ENCODE assay signal across 30 cellular contexts in genomic region chr1:160778976-160779375, GRCh38. TPM values are rescaled to one million over a fixed set of nuclear protein-coding genes. Genes with fewer than 3 reads are reported as not detected.
"Had no signal": no experiment of that assay in that cellular context is flagged by ENCODE, and none has a peak within 500 bp of the region (broad histone marks: within the 10 kb centered on the region; RNA-seq: fewer than 3 reads in every experiment).

No MANE protein-coding gene starts in this region.

- DNase-seq: activated CD4-positive, alpha-beta memory T cell treated with anti-CD3 and anti-CD28 coated beads, Interleukin-2, amount 10 ng/mL, durations not matched to agents 7 days and 5 days; activated CD4-positive, alpha-beta T cell treated with anti-CD3 and anti-CD28 coated beads for 1 hour; activated CD4-positive, alpha-beta T cell treated with anti-CD3 and anti-CD28 coated beads, Interleukin-2, amount 10 ng/mL, durations not matched to agents 7 days and 5 days; activated CD8-positive, alpha-beta memory T cell treated with anti-CD3 and anti-CD28 coated beads, Interleukin-2, amount 10 ng/mL, durations not matched to agents 7 days and 5 days; activated T-cell treated with anti-CD3 and anti-CD28 coated beads, Interleukin-2, amount 50 U/mL, for 48 hours; anterior cingulate cortex; endodermal cell; foreskin melanocyte; heart right ventricle; natural killer cell; occipital lobe; stimulated activated CD4-positive, alpha-beta T cell treated with anti-CD3 and anti-CD28 coated beads, Interleukin-1b, Interleukin-23, amount 100 ng/mL, for 48 hours; stimulated activated CD4-positive, alpha-beta T cell treated with anti-CD3 and anti-CD28 coated beads, Interleukin-4, amount 100 ng/mL, for 4 hours; stimulated activated naive CD8-positive, alpha-beta T cell treated with anti-CD3 and anti-CD28 coated beads, Interleukin-15, Interleukin-2, amounts not matched to agents 100 U/mL and 50 U/mL, for 24 hours; T-helper 2 cell; testis; uterus had no signal

- H3K27me3 ChIP-seq: neural progenitor cell, right atrium auricular region, testis, uterus had no signal

- ATAC-seq: activated CD8-positive, alpha-beta memory T cell treated with anti-CD3 and anti-CD28 coated beads, Interleukin-2, amount 10 ng/mL, durations not matched to agents 7 days and 5 days; esophagus mucosa; heart right ventricle; natural killer cell; stimulated activated naive CD8-positive, alpha-beta T cell treated with anti-CD3 and anti-CD28 coated beads, Interleukin-15, Interleukin-2, amounts not matched to agents 100 U/mL and 50 U/mL, for 24 hours had no signal

- H3K27ac ChIP-seq: heart right ventricle, neural progenitor cell, right atrium auricular region, testis, uterus had no signal

- H3K27me3 Mint-ChIP-seq: activated CD4-positive, alpha-beta memory T cell treated with anti-CD3 and anti-CD28 coated beads, Interleukin-2, amount 10 ng/mL, durations not matched to agents 7 days and 5 days; activated naive CD4-positive, alpha-beta T cell treated with anti-CD3 and anti-CD28 coated beads, Interleukin-2, amount 50 U/mL, for 24 hours; central memory CD8-positive, alpha-beta T cell had no signal

- H3K9ac ChIP-seq: neural progenitor cell had no signal

- H3K36me3 Mint-ChIP-seq: activated CD8-positive, alpha-beta memory T cell treated with anti-CD3 and anti-CD28 coated beads, Interleukin-2, amount 10 ng/mL, durations not matched to agents 7 days and 5 days; activated naive CD4-positive, alpha-beta T cell treated with anti-CD3 and anti-CD28 coated beads, Interleukin-2, amount 50 U/mL, for 24 hours; natural killer cell; neural progenitor cell; type B pancreatic cell had no signal

- H3K9me3 Mint-ChIP-seq: activated CD4-positive, alpha-beta memory T cell treated with anti-CD3 and anti-CD28 coated beads, Interleukin-2, amount 10 ng/mL, durations not matched to agents 7 days and 5 days; activated CD4-positive, alpha-beta T cell treated with anti-CD3 and anti-CD28 coated beads, Interleukin-2, amount 10 ng/mL, durations not matched to agents 7 days and 5 days; activated naive CD4-positive, alpha-beta T cell treated with anti-CD3 and anti-CD28 coated beads, Interleukin-2, amount 50 U/mL, for 24 hours; activated T-helper 2 cell treated with anti-CD3 and anti-CD28 coated beads, Interferon-gamma antibody, Interleukin-2, Interleukin-4, amounts not matched to agents 10 μg/mL and 5 μg/mL and 100 μg/mL, durations not matched to agents 14 hours and 24 hours and 36 hours; central memory CD8-positive, alpha-beta T cell; dendritic cell treated with granulocyte-macrophage colony-stimulating factor and Interleukin-4, amounts not matched to agents 40 ng/mL and 50 ng/mL, for 4 days; natural killer cell; type B pancreatic cell had no signal

- H3K4me1 ChIP-seq: neural progenitor cell, right atrium auricular region, testis, uterus had no signal

- H3K36me3 ChIP-seq: heart right ventricle, neural progenitor cell, right atrium auricular region, uterus had no signal

- H3K9me3 ChIP-seq: heart right ventricle, right atrium auricular region, testis, uterus had no signal

- H3K27ac Mint-ChIP-seq: activated CD4-positive, alpha-beta memory T cell treated with anti-CD3 and anti-CD28 coated beads, Interleukin-2, amount 10 ng/mL, durations not matched to agents 7 days and 5 days; activated CD4-positive, alpha-beta T cell treated with anti-CD3 and anti-CD28 coated beads, Interleukin-2, amount 10 ng/mL, durations not matched to agents 7 days and 5 days; activated CD8-positive, alpha-beta memory T cell treated with anti-CD3 and anti-CD28 coated beads, Interleukin-2, amount 10 ng/mL, durations not matched to agents 7 days and 5 days; activated T-helper 2 cell treated with anti-CD3 and anti-CD28 coated beads, Interferon-gamma antibody, Interleukin-2, Interleukin-4, amounts not matched to agents 10 μg/mL and 5 μg/mL and 100 μg/mL, durations not matched to agents 14 hours and 24 hours and 36 hours; dendritic cell treated with granulocyte-macrophage colony-stimulating factor and Interleukin-4, amounts not matched to agents 40 ng/mL and 50 ng/mL, for 4 days; endodermal cell; natural killer cell; neural progenitor cell; type B pancreatic cell; WTC11 had no signal

- H3K4me2 ChIP-seq: neural progenitor cell, smooth muscle cell had no signal

- H3K4me1 Mint-ChIP-seq: neural progenitor cell had no signal

- H3K4me3 Mint-ChIP-seq: activated CD4-positive, alpha-beta memory T cell treated with anti-CD3 and anti-CD28 coated beads, Interleukin-2, amount 10 ng/mL, durations not matched to agents 7 days and 5 days; activated CD4-positive, alpha-beta T cell treated with anti-CD3 and anti-CD28 coated beads, Interleukin-2, amount 10 ng/mL, durations not matched to agents 7 days and 5 days; activated CD8-positive, alpha-beta memory T cell treated with anti-CD3 and anti-CD28 coated beads, Interleukin-2, amount 10 ng/mL, durations not matched to agents 7 days and 5 days; activated naive CD4-positive, alpha-beta T cell treated with anti-CD3 and anti-CD28 coated beads, Interleukin-2, amount 50 U/mL, for 24 hours; central memory CD8-positive, alpha-beta T cell; dendritic cell treated with granulocyte-macrophage colony-stimulating factor and Interleukin-4, amounts not matched to agents 40 ng/mL and 50 ng/mL, for 4 days; endodermal cell; natural killer cell; neural progenitor cell; type B pancreatic cell; WTC11 had no signal

- H2AFZ ChIP-seq: neural progenitor cell had no signal

- H3K4me3 ChIP-seq: heart right ventricle, neural progenitor cell, right atrium auricular region, smooth muscle cell, testis, uterus had no signal

RNA-seq across cellular contexts. Expression of gene LY9, which starts 17.0 kb away (rescaled TPM):
- total RNA-seq: endodermal cell, glomerular endothelial cell, kidney epithelial cell, occipital lobe, pulmonary artery endothelial cell, smooth muscle cell, WTC11 had no signal
- polyA plus RNA-seq: smooth muscle cell had no signal

RNA-seq across cellular contexts. Expression of gene SLAMF7, which starts 39.9 kb away (rescaled TPM):
- total RNA-seq: endodermal cell, glomerular endothelial cell, occipital lobe, pulmonary artery endothelial cell, smooth muscle cell had no signal
- polyA plus RNA-seq: smooth muscle cell had no signal
